Comparison of ENCODE assay signal across 25 cellular contexts in the genomic region with DNA sequence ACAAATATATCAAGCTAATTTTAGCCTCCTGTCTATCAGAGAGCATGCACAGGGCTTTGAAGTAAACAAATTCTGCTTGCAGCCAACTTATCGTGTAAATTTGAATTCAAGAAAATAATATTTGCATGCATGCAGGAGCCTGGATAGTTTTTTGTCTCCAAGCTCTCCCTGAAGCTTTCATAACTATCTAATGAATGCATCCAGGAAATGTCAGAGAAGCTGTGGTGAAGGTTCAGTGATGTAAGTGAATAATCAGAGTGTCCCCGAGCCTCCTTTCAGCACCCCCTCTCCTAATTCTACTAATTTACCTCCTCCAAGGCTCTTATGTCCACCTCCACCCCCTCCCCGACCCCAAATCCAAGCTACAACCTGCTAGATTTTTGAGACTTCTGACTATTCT.
A peak's percentile ranks its signal among the peaks of the same experiment; 100 is the strongest.
DNase-seq lines count a peak whose midpoint lies in the region; ATAC-seq and TF ChIP-seq lines count a peak whose summit lies in the region.
"Had no signal": no experiment of that assay in that cellular context is flagged by ENCODE, and none has a peak within 500 bp of the region (broad histone marks: within the 10 kb centered on the region; RNA-seq: fewer than 3 reads in every experiment).

No MANE protein-coding gene starts in this region.

- H3K4me3 ChIP-seq in AG10803 (ENCODE audit: low read length), result no peak overlapping the region
- no peak overlapping the region for H3K4me3 ChIP-seq in GM23248
- no peak overlapping the region for H3K4me3 ChIP-seq in fibroblast of pulmonary artery (replicated peaks; ENCODE audit: low read depth, low read length)
- H3K4me3 ChIP-seq: PC-9 had no signal

- 45 to 49% methylated on average over 3 of the region's 3 CpGs for WGBS in GM23248 (ENCODE audit: low coverage in 1 of 2, low lambda C conversion rate in 2 of 2, missing lambda C conversion rate in 2 of 2), 2 experiments

- no peaks in the 10 kb centered on the region for H3K9me3 ChIP-seq in GM23248 (ENCODE audit: low read depth)

- peak overlapping the region; percentile 22; the same call in 1 of the 2 replicates for H2AFZ ChIP-seq in GM23248
- H2AFZ ChIP-seq: PC-9 had no signal

- H3K9me2 ChIP-seq in GM23248 (ENCODE audit: insufficient read depth), result no peaks in the 10 kb centered on the region

- no peaks in the 10 kb centered on the region for H4K20me1 ChIP-seq in GM23248 (ENCODE audit: insufficient read depth)

- H3F3A ChIP-seq in GM23248 (ENCODE audit: insufficient read depth), result peaks cover 38% of the 10 kb centered on the region

- peaks cover 68% of the 10 kb centered on the region for H3K4me1 ChIP-seq in GM23248 (ENCODE audit: insufficient read depth)

- in situ Hi-C loops in GM23248 (cut with MboI), result no loop called here

- no peaks in the 10 kb centered on the region for H3K79me2 ChIP-seq in GM23248 (ENCODE audit: insufficient read depth)

- H3K4me2 ChIP-seq in GM23248 (ENCODE audit: unreplicated experiment), result peak overlapping the region; percentile 15
- H3K4me2 ChIP-seq: PC-9 had no signal

- DNase-seq in AG10803 (ENCODE audit: low read depth), result peak; percentile 42
- DNase-seq in GM23248, result peak; percentile 46
- DNase-seq in NCI-H526 (lab: John Stamatoyannopoulos, UW), result peak; percentile 34 to 35
- peak; percentile 30 for DNase-seq in fibroblast of pulmonary artery (ENCODE audit: low read depth)
- no peak for DNase-seq in germinal center (ENCODE audit: low spot score)
- no peak for DNase-seq in NCI-H1092 treated with DMSO at 0.1 percent for 48 hours (lab: John Stamatoyannopoulos, UW)
- DNase-seq in activated T-cell treated with anti-CD3 and anti-CD28 coated beads, Interleukin-2, amount 50 U/mL, for 48 hours, result no peak
- DNase-seq: AML-193; C1 segment of cervical spinal cord; CD4-positive, alpha-beta memory T cell; COR-L47; DMS53; EL; GF-D8; NCI-H1105 treated with DMSO at 0.1 percent for 48 hours; NCI-H146; NCI-H2029; NCI-H446; NCI-H524 treated with DMSO at 0.1 percent for 48 hours; PC-9; RPMI8226; SHP77 had no signal

- no peaks in the 10 kb centered on the region for H3K36me3 ChIP-seq in GM23248 (ENCODE audit: low read depth)

- H3K27me3 ChIP-seq in GM23248 (replicated peaks; ENCODE audit: insufficient read depth), result no peaks in the 10 kb centered on the region

- ATAC-seq in GM19463 (IDR thresholded peaks at IDR 0.05; ENCODE audit: unreplicated experiment), result no peak
- ATAC-seq: HCT116 had no signal

- TF ChIP-seq CTCF in AG10803 (conservative IDR thresholded peaks at IDR 0.05; ENCODE audit: low read length) (no peak), fibroblast of pulmonary artery (IDR thresholded peaks at IDR 0.05; ENCODE audit: low read length, missing control alignments) (no peak)

- no peak overlapping the region for H3K27ac ChIP-seq in GM23248
- H3K27ac ChIP-seq: HL-60, PC-9 had no signal

- H3K9ac ChIP-seq in GM23248, result no peak overlapping the region

Comparison
In these comparisons a context has a peak if more than half of its experiments do, and no peak if none do; other contexts are left out.
1. DNase-seq: peak in AG10803 (single experiment), GM23248 (single experiment), NCI-H526 (2 of 2) and fibroblast of pulmonary artery (single experiment); none in germinal center (single experiment), NCI-H1092 treated with DMSO at 0.1 percent for 48 hours (single experiment) and activated T-cell treated with anti-CD3 and anti-CD28 coated beads, Interleukin-2, amount 50 U/mL, for 48 hours (0 of 2).